Comparison of ENCODE assay signal across 25 cellular contexts in genomic region chr11:29782447-29782846, GRCh38.
DNase-seq lines count a peak whose midpoint lies in the region; FAIRE-seq and TF ChIP-seq lines count a peak whose summit lies in the region.
"Had no signal": no experiment of that assay in that cellular context is flagged by ENCODE, and none has a peak within 500 bp of the region (broad histone marks: within the 10 kb centered on the region; RNA-seq: fewer than 3 reads in every experiment).

No MANE protein-coding gene starts in this region.

- H3K4me1 Mint-ChIP-seq in Calu3 (ENCODE audit: low read depth, unreplicated experiment): no peaks in the 10 kb centered on the region

- H3K4me3 Mint-ChIP-seq in Calu3 (ENCODE audit: low read depth, unreplicated experiment): no peak overlapping the region
- H3K4me3 Mint-ChIP-seq: CD4-positive, alpha-beta T cell had no signal

- CTCF ChIA-PET in Calu3 (lab: Charles Lee): interaction anchor here (0.6 kb wide), 1 partner anchor 1005 kb away, joined by 3 read pairs; no protein-coding TSS in a partner anchor

- H3K27me3 ChIP-seq in bronchial epithelial cell (ENCODE audit: control insufficient read depth, insufficient read depth, low read length): no peaks in the 10 kb centered on the region
- H3K27me3 ChIP-seq: BLaER1 treated with 17β-estradiol and CSF1 and Interleukin-3, amounts not matched to agents 10 nM and 100 nM; SJCRH30 had no signal

- no peak overlapping the region for H3K27ac Mint-ChIP-seq in Calu3 (ENCODE audit: unreplicated experiment)
- H3K27ac Mint-ChIP-seq: CD4-positive, alpha-beta T cell had no signal

- H3K9me3 Mint-ChIP-seq in Calu3 (ENCODE audit: low read depth, unreplicated experiment): peaks cover 15% of the 10 kb centered on the region

- H3K36me3 Mint-ChIP-seq in Calu3 (ENCODE audit: insufficient read depth, unreplicated experiment): no peaks in the 10 kb centered on the region

- BruUV-seq in Calu3 (replicated peaks; lab: Mats Ljungman, UMichigan): no TSS peak

- H3K4me3 ChIP-seq in bronchial epithelial cell (ENCODE audit: low read depth, low read length): no peak overlapping the region
- H3K4me3 ChIP-seq: BLaER1 treated with 17β-estradiol and CSF1 and Interleukin-3, amounts not matched to agents 10 nM and 100 nM; SJCRH30 had no signal

- H3K36me3 ChIP-seq in bronchial epithelial cell (ENCODE audit: control insufficient read depth, insufficient read depth, low read length): no peaks in the 10 kb centered on the region
- H3K36me3 ChIP-seq: BLaER1 treated with 17β-estradiol and CSF1 and Interleukin-3, amounts not matched to agents 10 nM and 100 nM; SJCRH30 had no signal

- intact Hi-C loops in Calu3 (cut with micrococcal nuclease; ENCODE audit: unreplicated experiment): no loop called here

- DNase-seq in COLO829 (ENCODE audit: low spot score): peak; percentile 88
- DNase-seq in bronchial epithelial cell (ENCODE audit: low read depth): peak; percentile 3
- DNase-seq in islet precursor cell: peak; percentile 45
- peak; percentile 67 for DNase-seq in putamen (ENCODE audit: low spot score)
- no peak for DNase-seq in DMS 273 treated with DMSO at 0.1 percent for 48 hours (lab: John Stamatoyannopoulos, UW)
- DNase-seq in Calu3: no peak
- no peak for DNase-seq in HUDEP-2 (lab: John Stamatoyannopoulos, UW; ENCODE audit: unreplicated experiment in 76 of 76)
- DNase-seq in DMS114 treated with DMSO at 0.1 percent for 48 hours (lab: John Stamatoyannopoulos, UW; ENCODE audit: unreplicated experiment): no peak
- DNase-seq: 8988T; CD4-positive, alpha-beta T cell; COR-L47; DND-41; Kasumi-1; NCI-H1092 treated with DMSO at 0.1 percent for 48 hours; NCI-H1436; NCI-H1930; NCI-H2107; NCI-H446; NCI-H524 treated with DMSO at 0.1 percent for 48 hours; NCI-H774; SJCRH30 had no signal

- no peaks in the 10 kb centered on the region for H3K27me3 Mint-ChIP-seq in Calu3 (ENCODE audit: unreplicated experiment)
- H3K27me3 Mint-ChIP-seq: CD4-positive, alpha-beta T cell had no signal

- TF ChIP-seq CTCF in bronchial epithelial cell (IDR thresholded peaks at IDR 0.05; ENCODE audit: insufficient read depth, low read length, severe bottlenecking): no peak
- no peak for TF ChIP-seq CTCF in Calu3 (IDR thresholded peaks at IDR 0.05; ENCODE audit: unreplicated experiment)

- peak; percentile 28 for FAIRE-seq in bronchial epithelial cell (lab: Jason Lieb, UNC)
- FAIRE-seq: GM12892, GM19239, HepG2 had no signal

Comparison
In these comparisons a context has a peak if more than half of its experiments do, and no peak if none do; other contexts are left out.
1. DNase-seq: peak in COLO829 (single experiment), bronchial epithelial cell (single experiment), islet precursor cell (single experiment) and putamen (single experiment); none in DMS 273 treated with DMSO at 0.1 percent for 48 hours (single experiment), Calu3 (single experiment), HUDEP-2 (0 of 76) and DMS114 treated with DMSO at 0.1 percent for 48 hours (single experiment).